ENCODE assay signal across 16 cellular contexts in the genomic region with DNA sequence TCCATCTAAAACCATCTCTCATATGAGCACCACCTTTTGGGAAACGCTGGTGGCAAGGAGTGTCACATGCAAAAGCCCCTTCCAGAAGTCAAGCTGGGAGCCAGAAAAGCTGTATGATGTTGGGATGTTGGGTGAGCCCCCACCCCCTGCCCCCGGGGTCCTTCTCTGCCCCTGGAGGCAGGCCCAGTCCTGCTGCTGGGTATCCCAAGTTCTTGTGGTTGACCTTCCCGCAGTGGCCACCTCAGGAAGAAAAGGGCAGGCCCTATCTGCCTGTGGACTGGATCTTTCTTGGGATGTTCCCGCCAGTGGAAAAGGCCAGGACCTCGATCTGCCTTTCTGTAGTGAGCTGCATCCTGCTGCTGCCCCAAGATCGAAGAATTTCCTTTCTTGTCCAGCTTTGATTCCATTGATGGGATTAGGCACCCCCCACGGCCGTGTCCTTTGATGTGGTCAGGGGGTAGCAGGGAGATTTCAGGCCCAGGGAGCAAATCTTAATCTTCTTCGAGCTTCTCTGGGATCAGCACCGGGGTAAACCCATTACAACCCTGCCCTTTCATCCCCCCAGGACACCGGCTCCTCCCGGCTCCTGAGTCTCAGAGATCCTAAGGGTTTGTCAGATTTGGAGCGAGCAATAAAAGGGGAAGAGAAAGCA.
"Had no signal": no experiment of that assay in that cellular context is flagged by ENCODE, and none has a peak within 500 bp of the region (broad histone marks: within the 10 kb centered on the region; RNA-seq: fewer than 3 reads in every experiment).

No MANE protein-coding gene starts in this region.

- H3K9me3 Mint-ChIP-seq: natural killer cell had no signal

- H3K27ac ChIP-seq: esophagus squamous epithelium, left lung, right atrium auricular region, skin epidermis had no signal

- H3K36me3 Mint-ChIP-seq: natural killer cell had no signal

- H3K27me3 ChIP-seq: esophagus squamous epithelium, right atrium auricular region, tibial artery, vagina had no signal

- H3K36me3 ChIP-seq: esophagus squamous epithelium, left lung, right atrium auricular region, tibial artery, vagina had no signal

- DNase-seq: activated CD4-positive, CD25-positive, alpha-beta regulatory T cell treated with anti-CD3 and anti-CD28 coated beads, Interleukin-2, amount 50 U/mL, for 72 hours; activated naive CD4-positive, alpha-beta T cell treated with Interleukin-2 at 50 U/mL for 16 hours; activated T-cell treated with anti-CD3 and anti-CD28 coated beads for 4 hours; esophagus squamous epithelium; hypothalamus; kidney; left lung; mammary epithelial cell; natural killer cell; occipital lobe; stimulated activated CD4-positive, alpha-beta T cell treated with anti-CD3 and anti-CD28 coated beads, Interleukin-4, amount 100 ng/mL, for 24 hours; stimulated activated naive CD4-positive, alpha-beta T cell; tibial artery had no signal

- ATAC-seq: left lung, natural killer cell had no signal

- H3K4me3 ChIP-seq: esophagus squamous epithelium, left lung, right atrium auricular region, skin epidermis, tibial artery, vagina had no signal

- H3K27ac Mint-ChIP-seq: natural killer cell had no signal
